In the genomic region with DNA sequence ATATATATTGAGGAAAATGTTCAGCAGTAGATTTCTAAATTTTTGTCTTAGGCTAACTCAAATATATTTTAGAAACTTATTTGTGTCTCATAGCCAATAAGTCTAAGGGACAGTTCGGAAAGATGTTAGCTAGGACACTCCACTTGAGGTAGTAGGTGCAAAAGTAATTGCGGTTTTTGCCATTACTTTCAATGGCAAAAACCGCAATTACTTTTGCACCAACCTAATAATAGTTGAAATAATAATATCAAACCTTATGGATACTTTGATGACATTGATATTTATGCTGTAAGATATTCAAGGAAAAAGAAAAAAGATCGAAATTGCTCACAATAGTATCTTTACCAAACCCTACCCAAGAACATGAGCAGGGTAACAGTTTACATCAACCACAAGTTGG, we compare ENCODE assay signal across 2 cellular contexts.
TF ChIP-seq lines count a peak whose summit lies in the region.

No MANE protein-coding gene starts in this region.

TF ChIP-seq in HepG2, 621 proteins besides CTCF, POLR2A, EP300 and RAD21:
- TF ChIP-seq, protein P1, sequence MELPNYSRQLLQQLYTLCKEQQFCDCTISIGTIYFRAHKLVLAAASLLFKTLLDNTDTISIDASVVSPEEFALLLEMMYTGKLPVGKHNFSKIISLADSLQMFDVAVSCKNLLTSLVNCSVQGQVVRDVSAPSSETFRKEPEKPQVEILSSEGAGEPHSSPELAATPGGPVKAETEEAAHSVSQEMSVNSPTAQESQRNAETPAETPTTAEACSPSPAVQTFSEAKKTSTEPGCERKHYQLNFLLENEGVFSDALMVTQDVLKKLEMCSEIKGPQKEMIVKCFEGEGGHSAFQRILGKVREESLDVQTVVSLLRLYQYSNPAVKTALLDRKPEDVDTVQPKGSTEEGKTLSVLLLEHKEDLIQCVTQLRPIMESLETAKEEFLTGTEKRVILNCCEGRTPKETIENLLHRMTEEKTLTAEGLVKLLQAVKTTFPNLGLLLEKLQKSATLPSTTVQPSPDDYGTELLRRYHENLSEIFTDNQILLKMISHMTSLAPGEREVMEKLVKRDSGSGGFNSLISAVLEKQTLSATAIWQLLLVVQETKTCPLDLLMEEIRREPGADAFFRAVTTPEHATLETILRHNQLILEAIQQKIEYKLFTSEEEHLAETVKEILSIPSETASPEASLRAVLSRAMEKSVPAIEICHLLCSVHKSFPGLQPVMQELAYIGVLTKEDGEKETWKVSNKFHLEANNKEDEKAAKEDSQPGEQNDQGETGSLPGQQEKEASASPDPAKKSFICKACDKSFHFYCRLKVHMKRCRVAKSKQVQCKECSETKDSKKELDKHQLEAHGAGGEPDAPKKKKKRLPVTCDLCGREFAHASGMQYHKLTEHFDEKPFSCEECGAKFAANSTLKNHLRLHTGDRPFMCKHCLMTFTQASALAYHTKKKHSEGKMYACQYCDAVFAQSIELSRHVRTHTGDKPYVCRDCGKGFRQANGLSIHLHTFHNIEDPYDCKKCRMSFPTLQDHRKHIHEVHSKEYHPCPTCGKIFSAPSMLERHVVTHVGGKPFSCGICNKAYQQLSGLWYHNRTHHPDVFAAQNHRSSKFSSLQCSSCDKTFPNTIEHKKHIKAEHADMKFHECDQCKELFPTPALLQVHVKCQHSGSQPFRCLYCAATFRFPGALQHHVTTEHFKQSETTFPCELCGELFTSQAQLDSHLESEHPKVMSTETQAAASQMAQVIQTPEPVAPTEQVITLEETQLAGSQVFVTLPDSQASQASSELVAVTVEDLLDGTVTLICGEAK (IDR thresholded peaks at IDR 0.05) = peak; percentile 91
- TF ChIP-seq, protein P1 (CRISPR knock-in tag; IDR thresholded peaks at IDR 0.05) = no peak
- TF ChIP-seq PITX1 (CRISPR knock-in tag; IDR thresholded peaks at IDR 0.05) = no peak

TF ChIP-seq in K562, 482 proteins besides CTCF, POLR2A, EP300 and RAD21 (continued from another document):
- TF ChIP-seq, protein P2, sequence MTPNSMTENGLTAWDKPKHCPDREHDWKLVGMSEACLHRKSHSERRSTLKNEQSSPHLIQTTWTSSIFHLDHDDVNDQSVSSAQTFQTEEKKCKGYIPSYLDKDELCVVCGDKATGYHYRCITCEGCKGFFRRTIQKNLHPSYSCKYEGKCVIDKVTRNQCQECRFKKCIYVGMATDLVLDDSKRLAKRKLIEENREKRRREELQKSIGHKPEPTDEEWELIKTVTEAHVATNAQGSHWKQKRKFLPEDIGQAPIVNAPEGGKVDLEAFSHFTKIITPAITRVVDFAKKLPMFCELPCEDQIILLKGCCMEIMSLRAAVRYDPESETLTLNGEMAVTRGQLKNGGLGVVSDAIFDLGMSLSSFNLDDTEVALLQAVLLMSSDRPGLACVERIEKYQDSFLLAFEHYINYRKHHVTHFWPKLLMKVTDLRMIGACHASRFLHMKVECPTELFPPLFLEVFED (CRISPR knock-in tag; conservative IDR thresholded peaks at IDR 0.05) = no peak
- TF ChIP-seq, protein P1 (IDR thresholded peaks at IDR 0.05) = peak; percentile 39; the same call in 1 of the 2 replicates
- TF ChIP-seq, protein P1 (CRISPR knock-in tag; IDR thresholded peaks at IDR 0.05) = no peak
